ENCODE assay signal across 14 cellular contexts in genomic region chr22:20014526-20015186, GRCh38. TPM values are rescaled to one million over a fixed set of nuclear protein-coding genes. Genes with fewer than 3 reads are reported as not detected.
A peak's percentile ranks its signal among the peaks of the same experiment; 100 is the strongest.
DNase-seq lines count a peak whose midpoint lies in the region; ATAC-seq and TF ChIP-seq lines count a peak whose summit lies in the region.
"Had no signal": no experiment of that assay in that cellular context is flagged by ENCODE, and none has a peak within 500 bp of the region (broad histone marks: within the 10 kb centered on the region; RNA-seq: fewer than 3 reads in every experiment).

No MANE protein-coding gene starts in this region.

- no peaks in the 10 kb centered on the region for H3K9me3 ChIP-seq in parathyroid adenoma (ENCODE audit: control insufficient read depth, low read length)
- no peaks in the 10 kb centered on the region for H3K9me3 ChIP-seq in A673 (ENCODE audit: low read depth, low read length, poor library complexity, severe bottlenecking)
- no peaks in the 10 kb centered on the region for H3K9me3 ChIP-seq in esophagus squamous epithelium
- H3K9me3 ChIP-seq: HAP-1 had no signal

- POLR2A ChIA-PET in A673 (lab: Charles Lee; ENCODE audit: low non-redundant PET) = no interaction called here

- H3K79me2 ChIP-seq in parathyroid adenoma = no peaks in the 10 kb centered on the region

- H3K27ac ChIP-seq in parathyroid adenoma = no peak overlapping the region
- H3K27ac ChIP-seq in A673 (ENCODE audit: low read depth, low read length, poor library complexity, severe bottlenecking) = no peak overlapping the region
- no peak overlapping the region for H3K27ac ChIP-seq in esophagus squamous epithelium
- H3K27ac ChIP-seq: foreskin keratinocyte had no signal

- DNase-seq in NCI-H524 (lab: John Stamatoyannopoulos, UW) (peak; percentile 38 to 72), NCI-H524 treated with DMSO at 0.1 percent for 48 hours (lab: John Stamatoyannopoulos, UW) (no peak), NCI-H2171 (lab: John Stamatoyannopoulos, UW) (peak; percentile 21), left ventricle myocardium superior (peak; percentile 33), A673 (ENCODE audit: low spot score) (no peak), esophagus squamous epithelium (lab: John Stamatoyannopoulos, UW) (no peak)
- DNase-seq: activated T-cell treated with anti-CD3 and anti-CD28 coated beads for 4 hours; COR-L47; effector CD8-positive, alpha-beta T cell; foreskin keratinocyte had no signal

- BruUV-seq in A673 (replicated peaks; lab: Mats Ljungman, UMichigan) = no TSS peak

- H3K4me3 ChIP-seq in parathyroid adenoma (ENCODE audit: low read depth, low read length) = no peak overlapping the region
- H3K4me3 ChIP-seq in A673 (ENCODE audit: low read depth, low read length, poor library complexity, severe bottlenecking) = no peak overlapping the region
- H3K4me3 ChIP-seq in esophagus squamous epithelium = no peak overlapping the region

- TF ChIP-seq CTCF in parathyroid adenoma (IDR thresholded peaks at IDR 0.05) (no peak), A673 (conservative IDR thresholded peaks at IDR 0.05; ENCODE audit: low read depth, low read length) (no peak), esophagus squamous epithelium (IDR thresholded peaks at IDR 0.05) (no peak)

- no peaks in the 10 kb centered on the region for H3K27me3 ChIP-seq in parathyroid adenoma (ENCODE audit: control insufficient read depth, insufficient read depth, low read length)
- H3K27me3 ChIP-seq in A673 (replicated peaks; ENCODE audit: insufficient read depth, low read depth, low read length, poor library complexity) = peaks cover 30% of the 10 kb centered on the region
- peaks cover 0 to 35% (median 0%) of the 10 kb centered on the region in 4 donors for H3K27me3 ChIP-seq in esophagus squamous epithelium

- H3K4me1 ChIP-seq in parathyroid adenoma (peaks cover 16% of the 10 kb centered on the region), A673 (ENCODE audit: insufficient read depth, low read length, poor library complexity, severe bottlenecking) (no peaks in the 10 kb centered on the region), esophagus squamous epithelium (peaks cover 11 to 40% (median 14%) of the 10 kb centered on the region in 3 donors)
- H3K4me1 ChIP-seq: foreskin keratinocyte had no signal

- H2AFZ ChIP-seq in parathyroid adenoma = no peak overlapping the region

- H3K36me3 ChIP-seq in parathyroid adenoma (ENCODE audit: control insufficient read depth, insufficient read depth, low read length) (no peaks in the 10 kb centered on the region), A673 (ENCODE audit: insufficient read depth, low read length, poor library complexity, severe bottlenecking) (no peaks in the 10 kb centered on the region), esophagus squamous epithelium (no peaks in the 10 kb centered on the region)
- H3K36me3 ChIP-seq: HAP-1 had no signal

- CTCF ChIA-PET in A673 (lab: Charles Lee) = interaction anchor here (0.6 to 1.4 kb wide), 2 partner anchors 44 to 52 kb away, joined by 4 to 5 read pairs; no protein-coding TSS in a partner anchor

- ATAC-seq in left ventricle myocardium superior (no peak), GM21423 (IDR thresholded peaks at IDR 0.05; ENCODE audit: unreplicated experiment) (no peak)
- ATAC-seq: activated CD4-positive, CD25-positive, alpha-beta regulatory T cell treated with anti-CD3 and anti-CD28 coated beads, Interleukin-2, amount 50 U/mL, for 24 hours; foreskin keratinocyte had no signal

- peak overlapping the region; percentile 12 for H3K4me2 ChIP-seq in parathyroid adenoma (ENCODE audit: low read length)

- no peak for TF ChIP-seq POLR2A in esophagus squamous epithelium (IDR thresholded peaks at IDR 0.05)

- intact Hi-C loops in left ventricle myocardium superior (cut with micrococcal nuclease) = loop anchor here (5.0 kb wide), 1 partner anchor 42 kb away; no protein-coding TSS in a partner anchor
- intact Hi-C loops in A673 (cut with micrococcal nuclease; ENCODE audit: unreplicated experiment) = no loop called here
- intact Hi-C loops in esophagus squamous epithelium (cut with DNase I) = no loop called here

- no peak overlapping the region for H3K9ac ChIP-seq in parathyroid adenoma

- WGBS in esophagus squamous epithelium, 2 donors = 17% methylated on average over 1 of the region's 5 CpGs; no CpG with 5 or more reads in 1 of the 2 donors

RNA-seq across cellular contexts. Expression of gene ARVCF, which starts 2.0 kb away (rescaled TPM):
- total RNA-seq in left ventricle myocardium superior (26.8 TPM), A673 (2021) (11.1 and 17.2 TPM in 2 replicates), esophagus squamous epithelium (10 to 100 TPM in 1 of 4 donors, 1 to 10 TPM in 3; 3.1 to 10.9 (median 7.1) TPM)

RNA-seq across cellular contexts. Expression of gene TANGO2, which starts 6.3 kb away (rescaled TPM):
- total RNA-seq in left ventricle myocardium superior (71.5 TPM), A673 (2021) (17.7 and 21.5 TPM in 2 replicates), esophagus squamous epithelium (10 to 100 TPM; 14.0 to 28.2 (median 17.6) TPM)

Comparison
In these comparisons a context has a peak if more than half of its experiments do, and no peak if none do; other contexts are left out.
1. DNase-seq: peak in NCI-H524 (2 of 2), NCI-H2171 (single experiment) and left ventricle myocardium superior (single experiment); none in NCI-H524 treated with DMSO at 0.1 percent for 48 hours (single experiment), A673 (single experiment) and esophagus squamous epithelium (single experiment).